ENCODE assay signal across 1 cellular context in genomic region chr7:129149546-129149945, GRCh38.
TF ChIP-seq lines count a peak whose summit lies in the region.

No MANE protein-coding gene starts in this region.

TF ChIP-seq in GM12878, 131 proteins besides CTCF, POLR2A, EP300 and RAD21 (continued from another document):
- no peak for TF ChIP-seq USF1 (IDR thresholded peaks at IDR 0.05; ENCODE audit: borderline replicate concordance, extremely low read length, insufficient read depth, low read depth, low read length)
